Comparison of ENCODE assay signal across 1 cellular context in genomic region chrX:49073641-49074575, GRCh38.
TF ChIP-seq lines count a peak whose summit lies in the region.

A gene with protein sequence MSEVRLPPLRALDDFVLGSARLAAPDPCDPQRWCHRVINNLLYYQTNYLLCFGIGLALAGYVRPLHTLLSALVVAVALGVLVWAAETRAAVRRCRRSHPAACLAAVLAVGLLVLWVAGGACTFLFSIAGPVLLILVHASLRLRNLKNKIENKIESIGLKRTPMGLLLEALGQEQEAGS (minus strand): TSS chrX:49074002. CDS start chrX:49073987, 15 bp downstream.

TF ChIP-seq in GM12878, 131 proteins besides CTCF, POLR2A, EP300 and RAD21 (continued from another document):
- TF ChIP-seq GABPA (IDR thresholded peaks at IDR 0.05; ENCODE audit: low read depth) = peak; percentile 74
- TF ChIP-seq ASH2L (IDR thresholded peaks at IDR 0.05; ENCODE audit: borderline replicate concordance, low read depth) = no peak
- TF ChIP-seq TCF7 (IDR thresholded peaks at IDR 0.05; ENCODE audit: borderline replicate concordance) = no peak
- no peak for TF ChIP-seq TCF12 (IDR thresholded peaks at IDR 0.05; ENCODE audit: low read depth, low read length)
- TF ChIP-seq KDM1A (IDR thresholded peaks at IDR 0.05; ENCODE audit: borderline replicate concordance) = no peak
- TF ChIP-seq NKRF (conservative IDR thresholded peaks at IDR 0.05) = no peak
- no peak for TF ChIP-seq NFXL1 (IDR thresholded peaks at IDR 0.05; ENCODE audit: borderline replicate concordance)
- no peak for TF ChIP-seq ZNF622 (IDR thresholded peaks at IDR 0.05)
- TF ChIP-seq NR2C1 (IDR thresholded peaks at IDR 0.05) = no peak
- TF ChIP-seq MYB (IDR thresholded peaks at IDR 0.05; ENCODE audit: borderline replicate concordance, low read depth, low read length) = no peak
- peak; percentile 76; the same call in 1 of the 2 replicates for TF ChIP-seq CREM (IDR thresholded peaks at IDR 0.05; ENCODE audit: low read depth)
- TF ChIP-seq, protein P1, sequence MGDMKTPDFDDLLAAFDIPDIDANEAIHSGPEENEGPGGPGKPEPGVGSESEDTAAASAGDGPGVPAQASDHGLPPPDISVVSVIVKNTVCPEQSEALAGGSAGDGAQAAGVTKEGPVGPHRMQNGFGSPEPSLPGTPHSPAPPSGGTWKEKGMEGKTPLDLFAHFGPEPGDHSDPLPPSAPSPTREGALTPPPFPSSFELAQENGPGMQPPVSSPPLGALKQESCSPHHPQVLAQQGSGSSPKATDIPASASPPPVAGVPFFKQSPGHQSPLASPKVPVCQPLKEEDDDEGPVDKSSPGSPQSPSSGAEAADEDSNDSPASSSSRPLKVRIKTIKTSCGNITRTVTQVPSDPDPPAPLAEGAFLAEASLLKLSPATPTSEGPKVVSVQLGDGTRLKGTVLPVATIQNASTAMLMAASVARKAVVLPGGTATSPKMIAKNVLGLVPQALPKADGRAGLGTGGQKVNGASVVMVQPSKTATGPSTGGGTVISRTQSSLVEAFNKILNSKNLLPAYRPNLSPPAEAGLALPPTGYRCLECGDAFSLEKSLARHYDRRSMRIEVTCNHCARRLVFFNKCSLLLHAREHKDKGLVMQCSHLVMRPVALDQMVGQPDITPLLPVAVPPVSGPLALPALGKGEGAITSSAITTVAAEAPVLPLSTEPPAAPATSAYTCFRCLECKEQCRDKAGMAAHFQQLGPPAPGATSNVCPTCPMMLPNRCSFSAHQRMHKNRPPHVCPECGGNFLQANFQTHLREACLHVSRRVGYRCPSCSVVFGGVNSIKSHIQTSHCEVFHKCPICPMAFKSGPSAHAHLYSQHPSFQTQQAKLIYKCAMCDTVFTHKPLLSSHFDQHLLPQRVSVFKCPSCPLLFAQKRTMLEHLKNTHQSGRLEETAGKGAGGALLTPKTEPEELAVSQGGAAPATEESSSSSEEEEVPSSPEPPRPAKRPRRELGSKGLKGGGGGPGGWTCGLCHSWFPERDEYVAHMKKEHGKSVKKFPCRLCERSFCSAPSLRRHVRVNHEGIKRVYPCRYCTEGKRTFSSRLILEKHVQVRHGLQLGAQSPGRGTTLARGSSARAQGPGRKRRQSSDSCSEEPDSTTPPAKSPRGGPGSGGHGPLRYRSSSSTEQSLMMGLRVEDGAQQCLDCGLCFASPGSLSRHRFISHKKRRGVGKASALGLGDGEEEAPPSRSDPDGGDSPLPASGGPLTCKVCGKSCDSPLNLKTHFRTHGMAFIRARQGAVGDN (IDR thresholded peaks at IDR 0.05) = peak; percentile 68; the same call in 1 of the 2 replicates
- no peak for TF ChIP-seq TBL1XR1 (IDR thresholded peaks at IDR 0.05; ENCODE audit: low read depth, low read length)
- TF ChIP-seq STAT1 (conservative IDR thresholded peaks at IDR 0.05) = no peak
- TF ChIP-seq, protein P2, sequence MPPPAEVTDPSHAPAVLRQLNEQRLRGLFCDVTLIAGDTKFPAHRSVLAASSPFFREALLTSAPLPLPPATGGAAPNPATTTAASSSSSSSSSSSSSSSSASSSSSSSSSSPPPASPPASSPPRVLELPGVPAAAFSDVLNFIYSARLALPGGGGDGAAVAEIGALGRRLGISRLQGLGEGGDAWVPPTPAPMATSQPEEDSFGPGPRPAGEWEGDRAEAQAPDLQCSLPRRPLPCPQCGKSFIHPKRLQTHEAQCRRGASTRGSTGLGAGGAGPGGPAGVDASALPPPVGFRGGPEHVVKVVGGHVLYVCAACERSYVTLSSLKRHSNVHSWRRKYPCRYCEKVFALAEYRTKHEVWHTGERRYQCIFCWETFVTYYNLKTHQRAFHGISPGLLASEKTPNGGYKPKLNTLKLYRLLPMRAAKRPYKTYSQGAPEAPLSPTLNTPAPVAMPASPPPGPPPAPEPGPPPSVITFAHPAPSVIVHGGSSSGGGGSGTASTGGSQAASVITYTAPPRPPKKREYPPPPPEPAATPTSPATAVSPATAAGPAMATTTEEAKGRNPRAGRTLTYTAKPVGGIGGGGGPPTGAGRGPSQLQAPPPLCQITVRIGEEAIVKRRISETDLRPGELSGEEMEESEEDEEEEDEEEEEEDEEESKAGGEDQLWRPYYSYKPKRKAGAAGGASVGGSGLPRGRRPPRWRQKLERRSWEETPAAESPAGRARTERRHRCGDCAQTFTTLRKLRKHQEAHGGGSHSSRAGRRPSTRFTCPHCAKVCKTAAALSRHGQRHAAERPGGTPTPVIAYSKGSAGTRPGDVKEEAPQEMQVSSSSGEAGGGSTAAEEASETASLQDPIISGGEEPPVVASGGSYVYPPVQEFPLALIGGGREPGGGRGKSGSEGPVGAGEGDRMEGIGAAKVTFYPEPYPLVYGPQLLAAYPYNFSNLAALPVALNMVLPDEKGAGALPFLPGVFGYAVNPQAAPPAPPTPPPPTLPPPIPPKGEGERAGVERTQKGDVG (CRISPR knock-in tag; IDR thresholded peaks at IDR 0.05) = no peak
- TF ChIP-seq SUPT20H (IDR thresholded peaks at IDR 0.05; ENCODE audit: borderline replicate concordance, control insufficient read depth, low read depth, low read length) = no peak
- no peak for TF ChIP-seq JUND (IDR thresholded peaks at IDR 0.05; ENCODE audit: low read depth, low read length)
- TF ChIP-seq CBFB (IDR thresholded peaks at IDR 0.05; ENCODE audit: low read depth) = no peak
- peak; percentile 71; the same call in 1 of the 2 replicates for TF ChIP-seq ATF3 (IDR thresholded peaks at IDR 0.05; ENCODE audit: borderline replicate concordance, extremely low read depth, low read depth, low read length)
- TF ChIP-seq KAT2A (conservative IDR thresholded peaks at IDR 0.05; ENCODE audit: control insufficient read depth, low read depth, low read length) = no peak
- TF ChIP-seq LARP7 (IDR thresholded peaks at IDR 0.05) = no peak
- peak; percentile 81 for TF ChIP-seq USF1 (IDR thresholded peaks at IDR 0.05; ENCODE audit: borderline replicate concordance, extremely low read length, insufficient read depth, low read depth, low read length)
- TF ChIP-seq, protein P3, sequence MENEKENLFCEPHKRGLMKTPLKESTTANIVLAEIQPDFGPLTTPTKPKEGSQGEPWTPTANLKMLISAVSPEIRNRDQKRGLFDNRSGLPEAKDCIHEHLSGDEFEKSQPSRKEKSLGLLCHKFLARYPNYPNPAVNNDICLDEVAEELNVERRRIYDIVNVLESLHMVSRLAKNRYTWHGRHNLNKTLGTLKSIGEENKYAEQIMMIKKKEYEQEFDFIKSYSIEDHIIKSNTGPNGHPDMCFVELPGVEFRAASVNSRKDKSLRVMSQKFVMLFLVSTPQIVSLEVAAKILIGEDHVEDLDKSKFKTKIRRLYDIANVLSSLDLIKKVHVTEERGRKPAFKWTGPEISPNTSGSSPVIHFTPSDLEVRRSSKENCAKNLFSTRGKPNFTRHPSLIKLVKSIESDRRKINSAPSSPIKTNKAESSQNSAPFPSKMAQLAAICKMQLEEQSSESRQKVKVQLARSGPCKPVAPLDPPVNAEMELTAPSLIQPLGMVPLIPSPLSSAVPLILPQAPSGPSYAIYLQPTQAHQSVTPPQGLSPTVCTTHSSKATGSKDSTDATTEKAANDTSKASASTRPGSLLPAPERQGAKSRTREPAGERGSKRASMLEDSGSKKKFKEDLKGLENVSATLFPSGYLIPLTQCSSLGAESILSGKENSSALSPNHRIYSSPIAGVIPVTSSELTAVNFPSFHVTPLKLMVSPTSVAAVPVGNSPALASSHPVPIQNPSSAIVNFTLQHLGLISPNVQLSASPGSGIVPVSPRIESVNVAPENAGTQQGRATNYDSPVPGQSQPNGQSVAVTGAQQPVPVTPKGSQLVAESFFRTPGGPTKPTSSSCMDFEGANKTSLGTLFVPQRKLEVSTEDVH (IDR thresholded peaks at IDR 0.05; ENCODE audit: low read depth, partially characterized antibody) = no peak
- TF ChIP-seq HCFC1 (IDR thresholded peaks at IDR 0.05; ENCODE audit: low read length) = peak; percentile 66
- no peak for TF ChIP-seq IRF3 (IDR thresholded peaks at IDR 0.05)
- TF ChIP-seq CBX3 (IDR thresholded peaks at IDR 0.05; ENCODE audit: borderline replicate concordance, low read depth) = no peak
- TF ChIP-seq TARDBP (IDR thresholded peaks at IDR 0.05; ENCODE audit: borderline replicate concordance) = peak; percentile 74; the same call in 1 of the 2 replicates
- no peak for TF ChIP-seq SUZ12 (IDR thresholded peaks at IDR 0.05; ENCODE audit: unreplicated experiment)
- peak; percentile 50; the same call in 1 of the 2 replicates for TF ChIP-seq YY1 (IDR thresholded peaks at IDR 0.05; ENCODE audit: low read depth, low read length)
- no peak for TF ChIP-seq HDAC6 (IDR thresholded peaks at IDR 0.05; ENCODE audit: unreplicated experiment)
- TF ChIP-seq ZNF384 (IDR thresholded peaks at IDR 0.05; ENCODE audit: borderline replicate concordance, low read depth, low read length) = no peak
- TF ChIP-seq POU2F2 (IDR thresholded peaks at IDR 0.05; ENCODE audit: borderline replicate concordance, low read depth, low read length) = no peak
- no peak for TF ChIP-seq DPF2 (IDR thresholded peaks at IDR 0.05)
- TF ChIP-seq SMAD5 (IDR thresholded peaks at IDR 0.05; ENCODE audit: low read depth) = no peak
- TF ChIP-seq BCL3 (IDR thresholded peaks at IDR 0.05; ENCODE audit: borderline replicate concordance, insufficient read depth, low read depth, low read length, poor library complexity, severe bottlenecking) = no peak
- no peak for TF ChIP-seq HDAC2 (IDR thresholded peaks at IDR 0.05)
- TF ChIP-seq RCOR1 (conservative IDR thresholded peaks at IDR 0.05; ENCODE audit: low read depth, low read length) = no peak
- no peak for TF ChIP-seq NR2C2 (IDR thresholded peaks at IDR 0.05; ENCODE audit: borderline replicate concordance, control insufficient read depth, insufficient read length, low read depth)
